ENCODE assay signal across 1 cellular context in the genomic region with DNA sequence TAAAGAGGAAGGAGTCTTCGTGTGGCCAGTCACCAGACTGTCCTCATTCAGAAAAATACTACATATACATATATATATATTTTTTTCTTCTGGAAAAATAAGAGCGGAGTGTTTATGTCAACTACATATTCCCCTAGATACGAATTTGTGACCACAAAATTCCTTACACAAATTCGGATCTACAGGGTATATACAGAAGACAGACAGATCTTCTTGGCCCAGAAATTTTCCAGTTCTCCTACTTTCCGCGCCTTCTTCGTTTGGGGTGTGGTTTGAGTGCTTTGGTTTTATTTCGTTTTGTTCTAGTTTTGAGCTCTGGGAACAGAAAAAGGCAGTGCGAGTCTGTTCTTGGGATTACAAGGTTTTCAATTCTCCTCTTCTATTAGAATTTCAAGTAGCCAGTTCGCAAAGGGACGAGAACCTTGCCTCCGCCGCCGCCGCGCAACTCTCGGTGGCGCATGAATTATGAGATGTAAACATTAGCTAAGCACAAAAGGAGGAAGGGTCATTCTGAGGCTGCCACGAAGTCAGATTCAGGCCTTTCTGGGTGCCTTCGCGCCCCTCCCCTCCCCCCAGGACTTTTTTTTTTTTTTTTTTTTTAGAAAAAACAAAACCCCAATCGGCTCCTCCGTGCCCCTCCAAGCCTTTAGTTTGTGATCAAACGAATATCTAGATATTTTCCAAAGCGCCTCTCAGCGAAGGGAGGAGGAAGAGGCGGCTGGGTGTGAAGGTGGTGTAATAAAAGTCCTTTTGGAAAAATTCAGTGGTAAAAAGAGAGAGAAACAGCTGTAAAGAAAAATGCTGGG.
TF ChIP-seq lines count a peak whose summit lies in the region.

No MANE protein-coding gene starts in this region.

TF ChIP-seq in K562, 482 proteins besides CTCF, POLR2A, EP300 and RAD21 (continued from another document and continues in another):
- TF ChIP-seq, protein P1, sequence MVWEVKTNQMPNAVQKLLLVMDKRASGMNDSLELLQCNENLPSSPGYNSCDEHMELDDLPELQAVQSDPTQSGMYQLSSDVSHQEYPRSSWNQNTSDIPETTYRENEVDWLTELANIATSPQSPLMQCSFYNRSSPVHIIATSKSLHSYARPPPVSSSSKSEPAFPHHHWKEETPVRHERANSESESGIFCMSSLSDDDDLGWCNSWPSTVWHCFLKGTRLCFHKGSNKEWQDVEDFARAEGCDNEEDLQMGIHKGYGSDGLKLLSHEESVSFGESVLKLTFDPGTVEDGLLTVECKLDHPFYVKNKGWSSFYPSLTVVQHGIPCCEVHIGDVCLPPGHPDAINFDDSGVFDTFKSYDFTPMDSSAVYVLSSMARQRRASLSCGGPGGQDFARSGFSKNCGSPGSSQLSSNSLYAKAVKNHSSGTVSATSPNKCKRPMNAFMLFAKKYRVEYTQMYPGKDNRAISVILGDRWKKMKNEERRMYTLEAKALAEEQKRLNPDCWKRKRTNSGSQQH (CRISPR knock-in tag; IDR thresholded peaks at IDR 0.05) = no peak
- no peak for TF ChIP-seq NEUROD1 (IDR thresholded peaks at IDR 0.05; ENCODE audit: borderline replicate concordance, low read depth, low read length, partially characterized antibody)
- TF ChIP-seq, protein P2, sequence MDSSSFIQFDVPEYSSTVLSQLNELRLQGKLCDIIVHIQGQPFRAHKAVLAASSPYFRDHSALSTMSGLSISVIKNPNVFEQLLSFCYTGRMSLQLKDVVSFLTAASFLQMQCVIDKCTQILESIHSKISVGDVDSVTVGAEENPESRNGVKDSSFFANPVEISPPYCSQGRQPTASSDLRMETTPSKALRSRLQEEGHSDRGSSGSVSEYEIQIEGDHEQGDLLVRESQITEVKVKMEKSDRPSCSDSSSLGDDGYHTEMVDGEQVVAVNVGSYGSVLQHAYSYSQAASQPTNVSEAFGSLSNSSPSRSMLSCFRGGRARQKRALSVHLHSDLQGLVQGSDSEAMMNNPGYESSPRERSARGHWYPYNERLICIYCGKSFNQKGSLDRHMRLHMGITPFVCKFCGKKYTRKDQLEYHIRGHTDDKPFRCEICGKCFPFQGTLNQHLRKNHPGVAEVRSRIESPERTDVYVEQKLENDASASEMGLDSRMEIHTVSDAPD (CRISPR knock-in tag; IDR thresholded peaks at IDR 0.05) = no peak
- no peak for TF ChIP-seq NFXL1 (CRISPR knock-in tag; IDR thresholded peaks at IDR 0.05)
- no peak for TF ChIP-seq IRF2 (CRISPR knock-in tag; IDR thresholded peaks at IDR 0.05)
- TF ChIP-seq ZNF764 (CRISPR knock-in tag; IDR thresholded peaks at IDR 0.05; ENCODE audit: low read depth) = no peak
- TF ChIP-seq KDM5B (IDR thresholded peaks at IDR 0.05; ENCODE audit: insufficient replicate concordance, low read depth, low read length) = peak; percentile 68
- no peak for TF ChIP-seq SRSF3 (IDR thresholded peaks at IDR 0.05; ENCODE audit: insufficient read depth, low read length)
- peak; percentile 42 for TF ChIP-seq TAF1 (IDR thresholded peaks at IDR 0.05; ENCODE audit: control insufficient read depth, extremely low read depth, insufficient read depth, low read length, severe bottlenecking)
- no peak for TF ChIP-seq ZNF232 (CRISPR knock-in tag; IDR thresholded peaks at IDR 0.05)
- TF ChIP-seq RFX7 (CRISPR knock-in tag; IDR thresholded peaks at IDR 0.05) = no peak
- TF ChIP-seq, protein P3, sequence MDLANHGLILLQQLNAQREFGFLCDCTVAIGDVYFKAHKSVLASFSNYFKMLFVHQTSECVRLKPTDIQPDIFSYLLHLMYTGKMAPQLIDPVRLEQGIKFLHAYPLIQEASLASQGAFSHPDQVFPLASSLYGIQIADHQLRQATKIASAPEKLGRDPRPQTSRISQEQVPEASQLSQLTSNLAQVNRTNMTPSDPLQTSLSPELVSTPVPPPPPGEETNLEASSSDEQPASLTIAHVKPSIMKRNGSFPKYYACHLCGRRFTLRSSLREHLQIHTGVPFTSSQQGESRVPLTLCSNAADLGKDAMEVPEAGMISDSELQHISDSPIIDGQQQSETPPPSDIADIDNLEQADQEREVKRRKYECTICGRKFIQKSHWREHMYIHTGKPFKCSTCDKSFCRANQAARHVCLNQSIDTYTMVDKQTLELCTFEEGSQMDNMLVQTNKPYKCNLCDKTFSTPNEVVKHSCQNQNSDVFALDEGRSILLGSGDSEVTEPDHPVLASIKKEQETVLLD (IDR thresholded peaks at IDR 0.05) = 0 out of 2 replicates have a peak, but pooled peaks have one; percentile 31
- no peak for TF ChIP-seq TAF7 (tag; IDR thresholded peaks at IDR 0.05)
- TF ChIP-seq, protein P4, sequence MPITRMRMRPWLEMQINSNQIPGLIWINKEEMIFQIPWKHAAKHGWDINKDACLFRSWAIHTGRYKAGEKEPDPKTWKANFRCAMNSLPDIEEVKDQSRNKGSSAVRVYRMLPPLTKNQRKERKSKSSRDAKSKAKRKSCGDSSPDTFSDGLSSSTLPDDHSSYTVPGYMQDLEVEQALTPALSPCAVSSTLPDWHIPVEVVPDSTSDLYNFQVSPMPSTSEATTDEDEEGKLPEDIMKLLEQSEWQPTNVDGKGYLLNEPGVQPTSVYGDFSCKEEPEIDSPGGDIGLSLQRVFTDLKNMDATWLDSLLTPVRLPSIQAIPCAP (CRISPR knock-in tag; IDR thresholded peaks at IDR 0.05; ENCODE audit: borderline replicate concordance) = no peak
- no peak for TF ChIP-seq CBX2 (IDR thresholded peaks at IDR 0.05; ENCODE audit: insufficient read depth, low read length, poor library complexity, severe bottlenecking)
- TF ChIP-seq ZFP36 (IDR thresholded peaks at IDR 0.05; ENCODE audit: low read depth, low read length, partially characterized antibody) = no peak
- no peak for TF ChIP-seq ESRRB (CRISPR knock-in tag; IDR thresholded peaks at IDR 0.05; ENCODE audit: borderline replicate concordance)
- TF ChIP-seq ZNF165 (CRISPR knock-in tag; IDR thresholded peaks at IDR 0.05; ENCODE audit: borderline replicate concordance) = no peak
- peak; percentile 58; the same call in 1 of the 2 replicates for TF ChIP-seq SPI1 (IDR thresholded peaks at IDR 0.05; ENCODE audit: borderline replicate concordance, low read depth, low read length)
- TF ChIP-seq, protein P5, sequence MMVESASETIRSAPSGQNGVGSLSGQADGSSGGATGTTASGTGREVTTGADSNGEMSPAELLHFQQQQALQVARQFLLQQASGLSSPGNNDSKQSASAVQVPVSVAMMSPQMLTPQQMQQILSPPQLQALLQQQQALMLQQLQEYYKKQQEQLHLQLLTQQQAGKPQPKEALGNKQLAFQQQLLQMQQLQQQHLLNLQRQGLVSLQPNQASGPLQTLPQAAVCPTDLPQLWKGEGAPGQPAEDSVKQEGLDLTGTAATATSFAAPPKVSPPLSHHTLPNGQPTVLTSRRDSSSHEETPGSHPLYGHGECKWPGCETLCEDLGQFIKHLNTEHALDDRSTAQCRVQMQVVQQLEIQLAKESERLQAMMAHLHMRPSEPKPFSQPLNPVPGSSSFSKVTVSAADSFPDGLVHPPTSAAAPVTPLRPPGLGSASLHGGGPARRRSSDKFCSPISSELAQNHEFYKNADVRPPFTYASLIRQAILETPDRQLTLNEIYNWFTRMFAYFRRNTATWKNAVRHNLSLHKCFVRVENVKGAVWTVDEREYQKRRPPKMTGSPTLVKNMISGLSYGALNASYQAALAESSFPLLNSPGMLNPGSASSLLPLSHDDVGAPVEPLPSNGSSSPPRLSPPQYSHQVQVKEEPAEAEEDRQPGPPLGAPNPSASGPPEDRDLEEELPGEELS (CRISPR knock-in tag; IDR thresholded peaks at IDR 0.05; ENCODE audit: borderline replicate concordance) = no peak
- TF ChIP-seq HCFC1 (IDR thresholded peaks at IDR 0.05; ENCODE audit: low read depth, low read length) = no peak
- no peak for TF ChIP-seq RBM17 (IDR thresholded peaks at IDR 0.05; ENCODE audit: borderline replicate concordance, low read depth, low read length)
- peak; percentile 72 for TF ChIP-seq ZNF766 (CRISPR knock-in tag; conservative IDR thresholded peaks at IDR 0.05)
- TF ChIP-seq, protein P6, sequence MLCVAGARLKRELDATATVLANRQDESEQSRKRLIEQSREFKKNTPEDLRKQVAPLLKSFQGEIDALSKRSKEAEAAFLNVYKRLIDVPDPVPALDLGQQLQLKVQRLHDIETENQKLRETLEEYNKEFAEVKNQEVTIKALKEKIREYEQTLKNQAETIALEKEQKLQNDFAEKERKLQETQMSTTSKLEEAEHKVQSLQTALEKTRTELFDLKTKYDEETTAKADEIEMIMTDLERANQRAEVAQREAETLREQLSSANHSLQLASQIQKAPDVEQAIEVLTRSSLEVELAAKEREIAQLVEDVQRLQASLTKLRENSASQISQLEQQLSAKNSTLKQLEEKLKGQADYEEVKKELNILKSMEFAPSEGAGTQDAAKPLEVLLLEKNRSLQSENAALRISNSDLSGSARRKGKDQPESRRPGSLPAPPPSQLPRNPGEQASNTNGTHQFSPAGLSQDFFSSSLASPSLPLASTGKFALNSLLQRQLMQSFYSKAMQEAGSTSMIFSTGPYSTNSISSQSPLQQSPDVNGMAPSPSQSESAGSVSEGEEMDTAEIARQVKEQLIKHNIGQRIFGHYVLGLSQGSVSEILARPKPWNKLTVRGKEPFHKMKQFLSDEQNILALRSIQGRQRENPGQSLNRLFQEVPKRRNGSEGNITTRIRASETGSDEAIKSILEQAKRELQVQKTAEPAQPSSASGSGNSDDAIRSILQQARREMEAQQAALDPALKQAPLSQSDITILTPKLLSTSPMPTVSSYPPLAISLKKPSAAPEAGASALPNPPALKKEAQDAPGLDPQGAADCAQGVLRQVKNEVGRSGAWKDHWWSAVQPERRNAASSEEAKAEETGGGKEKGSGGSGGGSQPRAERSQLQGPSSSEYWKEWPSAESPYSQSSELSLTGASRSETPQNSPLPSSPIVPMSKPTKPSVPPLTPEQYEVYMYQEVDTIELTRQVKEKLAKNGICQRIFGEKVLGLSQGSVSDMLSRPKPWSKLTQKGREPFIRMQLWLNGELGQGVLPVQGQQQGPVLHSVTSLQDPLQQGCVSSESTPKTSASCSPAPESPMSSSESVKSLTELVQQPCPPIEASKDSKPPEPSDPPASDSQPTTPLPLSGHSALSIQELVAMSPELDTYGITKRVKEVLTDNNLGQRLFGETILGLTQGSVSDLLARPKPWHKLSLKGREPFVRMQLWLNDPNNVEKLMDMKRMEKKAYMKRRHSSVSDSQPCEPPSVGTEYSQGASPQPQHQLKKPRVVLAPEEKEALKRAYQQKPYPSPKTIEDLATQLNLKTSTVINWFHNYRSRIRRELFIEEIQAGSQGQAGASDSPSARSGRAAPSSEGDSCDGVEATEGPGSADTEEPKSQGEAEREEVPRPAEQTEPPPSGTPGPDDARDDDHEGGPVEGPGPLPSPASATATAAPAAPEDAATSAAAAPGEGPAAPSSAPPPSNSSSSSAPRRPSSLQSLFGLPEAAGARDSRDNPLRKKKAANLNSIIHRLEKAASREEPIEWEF (CRISPR knock-in tag; IDR thresholded peaks at IDR 0.05) = no peak
- no peak for TF ChIP-seq ZNF77 (CRISPR knock-in tag; IDR thresholded peaks at IDR 0.05)
- TF ChIP-seq, protein P7, sequence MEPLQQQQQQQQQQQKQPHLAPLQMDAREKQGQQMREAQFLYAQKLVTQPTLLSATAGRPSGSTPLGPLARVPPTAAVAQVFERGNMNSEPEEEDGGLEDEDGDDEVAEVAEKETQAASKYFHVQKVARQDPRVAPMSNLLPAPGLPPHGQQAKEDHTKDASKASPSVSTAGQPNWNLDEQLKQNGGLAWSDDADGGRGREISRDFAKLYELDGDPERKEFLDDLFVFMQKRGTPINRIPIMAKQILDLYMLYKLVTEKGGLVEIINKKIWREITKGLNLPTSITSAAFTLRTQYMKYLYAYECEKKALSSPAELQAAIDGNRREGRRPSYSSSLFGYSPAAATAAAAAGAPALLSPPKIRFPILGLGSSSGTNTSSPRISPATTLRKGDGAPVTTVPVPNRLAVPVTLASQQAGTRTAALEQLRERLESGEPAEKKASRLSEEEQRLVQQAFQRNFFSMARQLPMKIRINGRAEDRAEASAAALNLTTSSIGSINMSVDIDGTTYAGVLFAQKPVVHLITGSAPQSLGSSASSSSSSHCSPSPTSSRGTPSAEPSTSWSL (CRISPR knock-in tag; IDR thresholded peaks at IDR 0.05; ENCODE audit: borderline replicate concordance) = no peak
- TF ChIP-seq, protein P8, sequence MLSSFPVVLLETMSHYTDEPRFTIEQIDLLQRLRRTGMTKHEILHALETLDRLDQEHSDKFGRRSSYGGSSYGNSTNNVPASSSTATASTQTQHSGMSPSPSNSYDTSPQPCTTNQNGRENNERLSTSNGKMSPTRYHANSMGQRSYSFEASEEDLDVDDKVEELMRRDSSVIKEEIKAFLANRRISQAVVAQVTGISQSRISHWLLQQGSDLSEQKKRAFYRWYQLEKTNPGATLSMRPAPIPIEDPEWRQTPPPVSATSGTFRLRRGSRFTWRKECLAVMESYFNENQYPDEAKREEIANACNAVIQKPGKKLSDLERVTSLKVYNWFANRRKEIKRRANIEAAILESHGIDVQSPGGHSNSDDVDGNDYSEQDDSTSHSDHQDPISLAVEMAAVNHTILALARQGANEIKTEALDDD (IDR thresholded peaks at IDR 0.05) = no peak
- TF ChIP-seq GABPB2 (CRISPR knock-in tag; conservative IDR thresholded peaks at IDR 0.05) = no peak
- TF ChIP-seq GATA2 (CRISPR knock-in tag; IDR thresholded peaks at IDR 0.05) = no peak
- peak; percentile 84 for TF ChIP-seq MEIS2 (IDR thresholded peaks at IDR 0.05; ENCODE audit: partially characterized antibody)
- no peak for TF ChIP-seq IFI16 (CRISPR knock-in tag; IDR thresholded peaks at IDR 0.05)
- TF ChIP-seq ZNF12 (CRISPR knock-in tag; IDR thresholded peaks at IDR 0.05) = no peak
- TF ChIP-seq, protein P9, sequence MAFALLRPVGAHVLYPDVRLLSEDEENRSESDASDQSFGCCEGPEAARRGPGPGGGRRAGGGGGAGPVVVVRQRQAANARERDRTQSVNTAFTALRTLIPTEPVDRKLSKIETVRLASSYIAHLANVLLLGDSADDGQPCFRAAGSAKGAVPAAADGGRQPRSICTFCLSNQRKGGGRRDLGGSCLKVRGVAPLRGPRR (CRISPR knock-in tag; IDR thresholded peaks at IDR 0.05) = no peak
- TF ChIP-seq ZNF584 (CRISPR knock-in tag; IDR thresholded peaks at IDR 0.05; ENCODE audit: low read depth) = no peak
- TF ChIP-seq ADNP (tag; IDR thresholded peaks at IDR 0.05) = no peak
- no peak for TF ChIP-seq ZNF311 (CRISPR knock-in tag; IDR thresholded peaks at IDR 0.05)
- TF ChIP-seq ARID2 (IDR thresholded peaks at IDR 0.05) = no peak
- no peak for TF ChIP-seq SLC30A9 (CRISPR knock-in tag; IDR thresholded peaks at IDR 0.05)
- 0 out of 2 replicates have a peak, but pooled peaks have one; percentile 29 for TF ChIP-seq ZBTB17 (CRISPR knock-in tag; IDR thresholded peaks at IDR 0.05)
- no peak for TF ChIP-seq SETDB1 (IDR thresholded peaks at IDR 0.05; ENCODE audit: low read length)
- TF ChIP-seq SMARCC2 (IDR thresholded peaks at IDR 0.05; ENCODE audit: low read depth) = 0 out of 2 replicates have a peak, but pooled peaks have one; percentile 39
- TF ChIP-seq PURB (CRISPR knock-in tag; IDR thresholded peaks at IDR 0.05; ENCODE audit: low read depth) = no peak
- TF ChIP-seq SRSF7 (optimal IDR thresholded peaks at IDR 0.05; ENCODE audit: low read depth, low read length) = no peak
- TF ChIP-seq ZNF830 (CRISPR knock-in tag; IDR thresholded peaks at IDR 0.05) = no peak
